13 cellular contexts compared by ENCODE assay signal in genomic region chr22:39184586-39185577, GRCh38. TPM values are rescaled to one million over a fixed set of nuclear protein-coding genes. Genes with fewer than 3 reads are reported as not detected.
DNase-seq lines count a peak whose midpoint lies in the region; ATAC-seq, FAIRE-seq and TF ChIP-seq lines count a peak whose summit lies in the region.
"Had no signal": no experiment of that assay in that cellular context is flagged by ENCODE, and none has a peak within 500 bp of the region (broad histone marks: within the 10 kb centered on the region; RNA-seq: fewer than 3 reads in every experiment).

No MANE protein-coding gene starts in this region.

- no peaks in the 10 kb centered on the region for H3K4me1 ChIP-seq in breast epithelium
- peaks cover 0 to 5% (median 0%) of the 10 kb centered on the region in 3 donors for H3K4me1 ChIP-seq in pancreas
- H3K4me1 ChIP-seq: A549 had no signal

- FAIRE-seq in pancreas (lab: Jason Lieb, UNC), result no peak
- FAIRE-seq: A549 had no signal

- H3K4me3 Mint-ChIP-seq in MCF 10A (ENCODE audit: unreplicated experiment), result no peak overlapping the region
- no peak overlapping the region for H3K4me3 Mint-ChIP-seq in natural killer cell treated with Interleukin-12 subunit alpha and Interleukin-12 subunit beta and Interleukin-15 and Interleukin-18, amount 100 ng/mL, for 72 hours

- DNase-seq in breast epithelium (ENCODE audit: low spot score in 2 of 2), result peak in 1 of 2 donors; percentile 33
- no peak for DNase-seq in MCF 10A (ENCODE audit: unreplicated experiment)
- DNase-seq in glomerular visceral epithelial cell (ENCODE audit: extremely low spot score), result peak; percentile 70
- peak in 3 of 6 donors; percentile 14 to 52 (median 49) for DNase-seq in pancreas
- DNase-seq in natural killer cell treated with Interleukin-12 subunit alpha and Interleukin-12 subunit beta and Interleukin-15 and Interleukin-18, amount 100 ng/mL, for 72 hours (ENCODE audit: low spot score), result no peak
- DNase-seq: activated gamma-delta T cell treated with Interleukin-2 at 50 U/mL for 16 hours; cortex of kidney; NCI-H69; stimulated activated CD8-positive, alpha-beta memory T cell treated with anti-CD3 and anti-CD28 coated beads, Interleukin-4, amount 100 ng/mL, for 48 hours had no signal

- POLR2A ChIA-PET in MCF 10A (lab: Yijun Ruan, JAX), result interaction anchor here (0.8 kb wide), 1 partner anchor 134 kb away, joined by 3 read pairs; no protein-coding TSS in a partner anchor

- CTCF ChIA-PET in MCF 10A (lab: Yijun Ruan, JAX), result interaction anchor here (0.5 to 1.0 kb wide), 4 partner anchors 21 to 328 kb away, joined by 3 to 6 read pairs (median 4); no protein-coding TSS in a partner anchor

- TF ChIP-seq CTCF in breast epithelium (IDR thresholded peaks at IDR 0.05) (no peak), MCF 10A (IDR thresholded peaks at IDR 0.05; ENCODE audit: unreplicated experiment) (no peak), pancreas (IDR thresholded peaks at IDR 0.05) (no peak)

- peak in 3 of 4 donors; percentile 25 to 42 (median 36) for ATAC-seq in pancreas
- ATAC-seq in natural killer cell treated with Interleukin-12 subunit alpha and Interleukin-12 subunit beta and Interleukin-15 and Interleukin-18, amount 100 ng/mL, for 72 hours, result no peak
- no peak for ATAC-seq in GM21737 (IDR thresholded peaks at IDR 0.05; ENCODE audit: unreplicated experiment)
- ATAC-seq in HG03565 (IDR thresholded peaks at IDR 0.05; ENCODE audit: unreplicated experiment), result no peak
- ATAC-seq in HG02759 (IDR thresholded peaks at IDR 0.05; ENCODE audit: unreplicated experiment), result no peak

- no peak overlapping the region for H3K27ac Mint-ChIP-seq in MCF 10A (ENCODE audit: low read depth, unreplicated experiment)
- H3K27ac Mint-ChIP-seq in natural killer cell treated with Interleukin-12 subunit alpha and Interleukin-12 subunit beta and Interleukin-15 and Interleukin-18, amount 100 ng/mL, for 72 hours, result no peak overlapping the region

- H3K9me3 ChIP-seq in breast epithelium (no peaks in the 10 kb centered on the region), pancreas (no peaks in the 10 kb centered on the region)
- H3K9me3 ChIP-seq: A549 had no signal

- peak overlapping the region; percentile 71 to 79 for H3K27ac ChIP-seq in breast epithelium
- peak overlapping the region in 2 of 4 donors; percentile 27 to 28 for H3K27ac ChIP-seq in pancreas

- BruUV-seq in MCF 10A (replicated peaks; lab: Mats Ljungman, UMichigan), result no TSS peak

- H3K9me3 Mint-ChIP-seq in MCF 10A (ENCODE audit: unreplicated experiment), result no peaks in the 10 kb centered on the region
- no peaks in the 10 kb centered on the region for H3K9me3 Mint-ChIP-seq in natural killer cell treated with Interleukin-12 subunit alpha and Interleukin-12 subunit beta and Interleukin-15 and Interleukin-18, amount 100 ng/mL, for 72 hours

- no peak for TF ChIP-seq POLR2A in breast epithelium (IDR thresholded peaks at IDR 0.05)

- intact Hi-C loops in breast epithelium (cut with DNase I; ENCODE audit: low total_unique reads), result no loop called here
- intact Hi-C loops in MCF 10A (cut with micrococcal nuclease), result no loop called here
- intact Hi-C loops in pancreas (cut with DNase I), result no loop called here

- no peaks in the 10 kb centered on the region for H3K36me3 Mint-ChIP-seq in MCF 10A (ENCODE audit: insufficient read depth, unreplicated experiment)
- H3K36me3 Mint-ChIP-seq in natural killer cell treated with Interleukin-12 subunit alpha and Interleukin-12 subunit beta and Interleukin-15 and Interleukin-18, amount 100 ng/mL, for 72 hours, result no peaks in the 10 kb centered on the region

- H3K4me1 Mint-ChIP-seq in MCF 10A (ENCODE audit: insufficient read depth, unreplicated experiment), result no peaks in the 10 kb centered on the region
- peaks cover 10 to 12% of the 10 kb centered on the region in 2 donors for H3K4me1 Mint-ChIP-seq in natural killer cell treated with Interleukin-12 subunit alpha and Interleukin-12 subunit beta and Interleukin-15 and Interleukin-18, amount 100 ng/mL, for 72 hours (ENCODE audit: low read depth in 2 of 2)

- H3K36me3 ChIP-seq in breast epithelium (no peaks in the 10 kb centered on the region), pancreas (no peaks in the 10 kb centered on the region)

- 72 to 74% methylated on average over 23 of the region's 23 CpGs for WGBS in pancreas, 2 donors

- H3K27me3 ChIP-seq in breast epithelium (no peaks in the 10 kb centered on the region), pancreas (no peaks in the 10 kb centered on the region)

- H3K27me3 Mint-ChIP-seq in MCF 10A (ENCODE audit: insufficient read depth, unreplicated experiment), result no peaks in the 10 kb centered on the region
- H3K27me3 Mint-ChIP-seq in natural killer cell treated with Interleukin-12 subunit alpha and Interleukin-12 subunit beta and Interleukin-15 and Interleukin-18, amount 100 ng/mL, for 72 hours, result peaks cover 2 to 7% of the 10 kb centered on the region in 2 donors

- H3K4me3 ChIP-seq in breast epithelium, result no peak overlapping the region
- H3K4me3 ChIP-seq in pancreas, result no peak overlapping the region
- H3K4me3 ChIP-seq: A549 had no signal

RNA-seq across cellular contexts. Expression of gene CBX7, which starts 32.4 kb away (rescaled TPM):
- total RNA-seq in breast epithelium, result 10 to 100 TPM; 57.1 to 71.9 (median 71.1) TPM
- total RNA-seq in MCF 10A (2022), result 5.3 and 6.2 TPM in 2 replicates
- 10 to 100 TPM; 17.2 to 28.8 (median 22.3) TPM for total RNA-seq in pancreas
- polyA plus RNA-seq in pancreas, result 10 to 100 TPM; 28.7 to 44.0 TPM
- total RNA-seq in natural killer cell treated with Interleukin-12 subunit alpha and Interleukin-12 subunit beta and Interleukin-15 and Interleukin-18, amount 100 ng/mL, for 72 hours, result 10 to 100 TPM in 1 of 2 donors, 1 to 10 TPM in 1; 4.9 to 11.1 TPM

RNA-seq across cellular contexts. Expression of gene PDGFB, which starts 59.9 kb away (rescaled TPM):
- total RNA-seq in breast epithelium (10 to 100 TPM in 1 of 3 donors, 1 to 10 TPM in 2; 5.3 to 11.1 (median 8.5) TPM), MCF 10A (2022) (0.29 and 0.37 TPM in 2 replicates), pancreas (10 to 100 TPM in 1 of 6 donors, 1 to 10 TPM in 5; 2.7 to 12.1 (median 4.4) TPM)
- 1 to 10 TPM; 4.0 to 4.7 TPM for polyA plus RNA-seq in pancreas
- not detected for total RNA-seq in natural killer cell treated with Interleukin-12 subunit alpha and Interleukin-12 subunit beta and Interleukin-15 and Interleukin-18, amount 100 ng/mL, for 72 hours

Comparison
In these comparisons a context has a peak if more than half of its experiments do, and no peak if none do; other contexts are left out.
1. ATAC-seq: peak in pancreas (3 of 4); none in natural killer cell treated with Interleukin-12 subunit alpha and Interleukin-12 subunit beta and Interleukin-15 and Interleukin-18, amount 100 ng/mL, for 72 hours (0 of 2), GM21737 (single experiment), HG03565 (single experiment) and HG02759 (single experiment).